In the genomic region with DNA sequence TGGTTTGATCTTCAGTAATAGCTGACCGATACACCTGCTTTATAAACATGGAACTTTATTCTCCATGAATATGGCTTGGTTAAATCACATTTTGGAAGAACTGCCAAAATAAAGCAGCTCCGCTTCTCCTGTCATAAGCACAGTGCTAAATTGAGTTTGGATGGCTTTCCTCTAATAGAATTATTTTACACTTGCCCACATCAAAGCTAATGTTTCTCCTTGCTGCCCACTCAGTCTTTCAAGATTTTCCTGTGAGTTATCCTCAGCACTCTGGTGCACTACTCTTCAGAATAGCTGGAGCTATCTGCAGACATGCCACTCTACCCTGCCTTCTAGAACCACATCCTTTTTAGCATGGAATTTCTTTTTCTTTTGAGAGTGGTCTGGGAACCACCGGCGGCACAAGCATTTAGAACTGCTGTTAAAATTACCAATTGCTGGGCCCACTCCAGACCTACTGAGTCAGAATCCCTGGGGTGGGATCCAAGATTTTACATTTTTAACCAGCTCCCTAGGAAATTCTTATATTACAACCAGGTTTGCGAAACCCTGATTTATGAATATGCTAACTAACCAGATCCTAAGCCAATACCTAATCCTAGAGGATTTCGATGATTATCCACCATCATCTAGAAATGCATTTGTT, we compare ENCODE assay signal across 1 cellular context.
A peak's percentile ranks its signal among the peaks of the same experiment; 100 is the strongest.
TF ChIP-seq lines count a peak whose summit lies in the region.

No MANE protein-coding gene starts in this region.

TF ChIP-seq in IMR-90, 13 proteins besides CTCF, POLR2A, EP300 and RAD21:
- no peak for TF ChIP-seq MAFK (IDR thresholded peaks at IDR 0.05; ENCODE audit: low read depth, low read length)
- TF ChIP-seq BHLHE40 (IDR thresholded peaks at IDR 0.05; ENCODE audit: low read depth, low read length): no peak
- peak; percentile 73 for TF ChIP-seq CEBPB (IDR thresholded peaks at IDR 0.05; ENCODE audit: low read depth, low read length)
- no peak for TF ChIP-seq MAZ (IDR thresholded peaks at IDR 0.05; ENCODE audit: borderline replicate concordance, low read depth, low read length)
- TF ChIP-seq FOS (IDR thresholded peaks at IDR 0.05; ENCODE audit: low read depth, low read length): no peak
